8 cellular contexts compared by ENCODE assay signal in the genomic region with DNA sequence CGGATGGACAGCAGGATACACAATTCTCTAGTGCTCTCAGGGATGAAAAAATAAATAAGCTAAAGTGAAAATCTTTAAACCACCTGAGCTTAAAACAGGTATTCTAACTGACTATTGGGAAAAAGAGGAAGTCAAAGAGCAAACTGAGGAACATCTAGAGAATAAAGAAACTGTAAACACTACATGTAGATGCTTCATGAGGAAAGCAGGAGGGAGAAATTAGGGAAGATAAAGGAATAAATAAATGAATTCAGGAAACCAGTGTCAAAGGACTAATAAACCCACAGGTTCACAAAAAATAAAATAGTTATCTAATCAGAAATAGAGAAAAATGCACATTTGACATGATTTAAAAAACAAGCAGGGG. TPM values are rescaled to one million over a fixed set of nuclear protein-coding genes. Genes with fewer than 3 reads are reported as not detected.
DNase-seq lines count a peak whose midpoint lies in the region; ATAC-seq, FAIRE-seq and TF ChIP-seq lines count a peak whose summit lies in the region.

No MANE protein-coding gene starts in this region.

- intact Hi-C loops in CD4-positive, alpha-beta T cell (cut with DNase I, micrococcal nuclease) = loop anchor here in 1 of 2 experiments (5.0 to 10.0 kb wide), 2 partner anchors 308 to 1715 kb away; partner anchors contain the start of genes ATP11B and VPS8
- intact Hi-C loops in breast epithelium (cut with DNase I; ENCODE audit: low total_unique reads) = no loop called here

- CTCF ChIA-PET in CD4-positive, alpha-beta T cell (lab: Charles Lee) = no interaction called here
- CTCF ChIA-PET in HEK293T (lab: Yijun Ruan, JAX) = interaction anchor here (0.6 kb wide), 1 partner anchor 33 kb away, joined by 3 read pairs; no protein-coding TSS in a partner anchor

- H3K9me3 Mint-ChIP-seq in CD4-positive, alpha-beta T cell = no peaks in the 10 kb centered on the region
- H3K9me3 Mint-ChIP-seq in nephron progenitor cell = peaks cover 6% of the 10 kb centered on the region

- no peak for TF ChIP-seq POLR2A in breast epithelium (IDR thresholded peaks at IDR 0.05)

- H3K27ac ChIP-seq in CD4-positive, alpha-beta T cell (ENCODE audit: low read depth, low read length) = peak overlapping the region; percentile 81
- H3K27ac ChIP-seq in breast epithelium = peak overlapping the region; percentile 93 to 97

- TF ChIP-seq CTCF in CD4-positive, alpha-beta T cell (IDR thresholded peaks at IDR 0.05) = no peak
- no peak for TF ChIP-seq CTCF in breast epithelium (IDR thresholded peaks at IDR 0.05)
- TF ChIP-seq CTCF in nephron progenitor cell (IDR thresholded peaks at IDR 0.05) = no peak

- peak overlapping the region; percentile 99 for H3K4me3 Mint-ChIP-seq in CD4-positive, alpha-beta T cell
- H3K4me3 Mint-ChIP-seq in nephron progenitor cell = peak overlapping the region; percentile 96

- H3K4me1 ChIP-seq in breast epithelium = peaks cover 0 to 8% of the 10 kb centered on the region in 2 donors

- peak overlapping the region; percentile 96 for H3K27ac Mint-ChIP-seq in CD4-positive, alpha-beta T cell
- peak overlapping the region; percentile 95 for H3K27ac Mint-ChIP-seq in nephron progenitor cell

- peaks cover 20% of the 10 kb centered on the region for H3K36me3 Mint-ChIP-seq in CD4-positive, alpha-beta T cell (ENCODE audit: low read depth)
- H3K36me3 Mint-ChIP-seq in nephron progenitor cell (ENCODE audit: low read depth) = peaks cover 24% of the 10 kb centered on the region

- no peaks in the 10 kb centered on the region for H3K36me3 ChIP-seq in breast epithelium

- no peak for FAIRE-seq in frontal cortex (lab: Jason Lieb, UNC)

- no peak for DNase-seq in CD4-positive, alpha-beta T cell
- DNase-seq in breast epithelium (ENCODE audit: low spot score in 2 of 2) (no peak), nephron progenitor cell (no peak), HEK293T (ENCODE audit: extremely low spot score) (no peak), frontal cortex (ENCODE audit: low spot score in 2 of 2) (no peak), COLO829 (ENCODE audit: low spot score) (no peak)
- no peak for DNase-seq in activated effector memory CD4-positive, alpha-beta T cell treated with Interleukin-2 at 50 U/mL for 16 hours

- H3K4me1 Mint-ChIP-seq in CD4-positive, alpha-beta T cell (ENCODE audit: low read depth) = peaks cover 46% of the 10 kb centered on the region
- peaks cover 35% of the 10 kb centered on the region for H3K4me1 Mint-ChIP-seq in nephron progenitor cell

- no peaks in the 10 kb centered on the region for H3K27me3 Mint-ChIP-seq in CD4-positive, alpha-beta T cell
- peaks cover 4% of the 10 kb centered on the region for H3K27me3 Mint-ChIP-seq in nephron progenitor cell (ENCODE audit: low read depth, poor library complexity)

- POLR2A ChIA-PET in CD4-positive, alpha-beta T cell (lab: Charles Lee) = interaction anchor here (1.1 to 1.8 kb wide), 5 partner anchors 9 to 305 kb away, joined by 3 to 8 read pairs (median 3); partner anchors contain the start of gene LAMP3
- POLR2A ChIA-PET in HEK293T (lab: Yijun Ruan, JAX) = interaction anchor here (1.5 kb wide), 1 partner anchor 185 kb away, joined by 3 read pairs; no protein-coding TSS in a partner anchor

- H3K9me3 ChIP-seq in CD4-positive, alpha-beta T cell (ENCODE audit: control insufficient read depth, low read length) = no peaks in the 10 kb centered on the region
- no peaks in the 10 kb centered on the region for H3K9me3 ChIP-seq in breast epithelium

- no peak for ATAC-seq in CD4-positive, alpha-beta T cell (ENCODE audit: poor library complexity)
- peak; percentile 7 for ATAC-seq in HG03108 (IDR thresholded peaks at IDR 0.05; ENCODE audit: unreplicated experiment)

- peak overlapping the region; percentile 70 to 91 (median 81) for H3K4me3 ChIP-seq in breast epithelium

- no peaks in the 10 kb centered on the region for H3K27me3 ChIP-seq in CD4-positive, alpha-beta T cell (ENCODE audit: control insufficient read depth, insufficient read depth, low read length)
- H3K27me3 ChIP-seq in breast epithelium = no peaks in the 10 kb centered on the region

TF ChIP-seq in HEK293T, 16 proteins besides CTCF, POLR2A, EP300 and RAD21:
- TF ChIP-seq L3MBTL2 (conservative IDR thresholded peaks at IDR 0.05) = no peak
- no peak for TF ChIP-seq FOXA1 (IDR thresholded peaks at IDR 0.05)
- no peak for TF ChIP-seq NFRKB (IDR thresholded peaks at IDR 0.05)
- no peak for TF ChIP-seq FOXK2 (IDR thresholded peaks at IDR 0.05)

RNA-seq across cellular contexts. Expression of gene MCCC1, which starts 0.5 kb away (rescaled TPM):
- 10 to 100 TPM; 16.4 to 16.7 TPM for total RNA-seq in CD4-positive, alpha-beta T cell
- total RNA-seq in breast epithelium = 10 to 100 TPM; 42.3 to 70.2 (median 47.6) TPM
- total RNA-seq in frontal cortex = 38.3 TPM
